Comparison of ENCODE assay signal across 1 cellular context in genomic region chr4:45064741-45065140, GRCh38.
TF ChIP-seq lines count a peak whose summit lies in the region.

No MANE protein-coding gene starts in this region.

TF ChIP-seq in GM23338, 12 proteins besides CTCF, POLR2A, EP300 and RAD21 (continued from another document):
- TF ChIP-seq REST (IDR thresholded peaks at IDR 0.05; ENCODE audit: unreplicated experiment) (no peak), EZH2 (IDR thresholded peaks at IDR 0.05; ENCODE audit: low read depth, unreplicated experiment) (no peak), CREB1 (CRISPR knock-in tag; IDR thresholded peaks at IDR 0.05; ENCODE audit: low read depth) (no peak), POLR2AphosphoS5 (IDR thresholded peaks at IDR 0.05; ENCODE audit: low read depth) (no peak), ZNF114 (CRISPR knock-in tag; IDR thresholded peaks at IDR 0.05) (no peak), ZNF331 (CRISPR knock-in tag; IDR thresholded peaks at IDR 0.05; ENCODE audit: low read depth) (no peak), ETS1 (IDR thresholded peaks at IDR 0.05) (no peak)
